7 cellular contexts compared by ENCODE assay signal in genomic region chr3:136198462-136199078, GRCh38. TPM values are rescaled to one million over a fixed set of nuclear protein-coding genes. Genes with fewer than 3 reads are reported as not detected.
DNase-seq lines count a peak whose midpoint lies in the region; ATAC-seq and TF ChIP-seq lines count a peak whose summit lies in the region.
"Not testable (repeated sequence)": the region's sequence is repeated elsewhere in the genome, so short reads cannot be mapped to it uniquely, and the experiment has no call there.

No MANE protein-coding gene starts in this region.

- peaks cover 18% of the 10 kb centered on the region for H3K4me1 Mint-ChIP-seq in CD4-positive, alpha-beta T cell (ENCODE audit: low read depth)
- H3K4me1 Mint-ChIP-seq in T-cell: peaks cover 15 to 32% (median 16%) of the 10 kb centered on the region in 3 donors
- H3K4me1 Mint-ChIP-seq in activated T-helper 17 cell treated with anti-CD3 and anti-CD28 coated beads, Interleukin-2, amount 50 U/mL, for 72 hours; memory B cell: not testable (repeated sequence)

- CTCF ChIA-PET in CD4-positive, alpha-beta T cell (lab: Charles Lee): interaction anchor here (2.3 kb wide), 1 partner anchor 53 kb away, joined by 10 read pairs; no protein-coding TSS in a partner anchor
- CTCF ChIA-PET in T-cell (lab: Charles Lee): interaction anchor here in 1 of 2 donors (0.6 to 1.7 kb wide), 3 partner anchors 9 to 554 kb away, joined by 3 to 6 read pairs (median 4); partner anchors contain the start of gene STAG1

- not testable (repeated sequence) for H3K4me3 ChIP-seq in HL-60 (replicated peaks; ENCODE audit: insufficient read depth, low read length); gastroesophageal sphincter; sigmoid colon

- not testable (repeated sequence) for H3K27me3 ChIP-seq in CD4-positive, alpha-beta T cell (ENCODE audit: control insufficient read depth, insufficient read depth, low read length); HL-60 (ENCODE audit: insufficient read depth, poor library complexity, severe bottlenecking); gastroesophageal sphincter; sigmoid colon

- WGBS in gastroesophageal sphincter (ENCODE audit: low coverage in 1 of 2), 2 donors: 93 to 95% methylated on average over 3 to 6 of the region's 10 CpGs
- 97 to 98% methylated on average over 10 of the region's 10 CpGs for WGBS in sigmoid colon, 2 donors

- not testable (repeated sequence) for H3K27me3 Mint-ChIP-seq in CD4-positive, alpha-beta T cell; T-cell; activated T-helper 17 cell treated with anti-CD3 and anti-CD28 coated beads, Interleukin-2, amount 50 U/mL, for 72 hours; memory B cell

- POLR2A ChIA-PET in CD4-positive, alpha-beta T cell (lab: Charles Lee): interaction anchor here (1.4 to 6.2 kb wide), 6 partner anchors 11 to 815 kb away, joined by 3 to 137 read pairs (median 32); partner anchors contain the start of genes NCK1, PCCB and STAG1
- POLR2A ChIA-PET in T-cell (lab: Charles Lee): interaction anchor here (0.5 to 1.4 kb wide), 7 partner anchors 8 to 430 kb away, joined by 3 to 8 read pairs (median 4); no protein-coding TSS in a partner anchor

- H3K9me3 Mint-ChIP-seq in CD4-positive, alpha-beta T cell; T-cell; activated T-helper 17 cell treated with anti-CD3 and anti-CD28 coated beads, Interleukin-2, amount 50 U/mL, for 72 hours; memory B cell: not testable (repeated sequence)

- H3K36me3 Mint-ChIP-seq in CD4-positive, alpha-beta T cell (ENCODE audit: low read depth): peaks cover 33% of the 10 kb centered on the region
- peaks cover 10% of the 10 kb centered on the region for H3K36me3 Mint-ChIP-seq in T-cell
- H3K36me3 Mint-ChIP-seq in activated T-helper 17 cell treated with anti-CD3 and anti-CD28 coated beads, Interleukin-2, amount 50 U/mL, for 72 hours (ENCODE audit: low read depth): peaks cover 32% of the 10 kb centered on the region
- H3K36me3 Mint-ChIP-seq in memory B cell: not testable (repeated sequence)

- ATAC-seq in CD4-positive, alpha-beta T cell (ENCODE audit: poor library complexity); T-cell (replicated peaks in 1 of 4); activated T-helper 17 cell treated with anti-CD3 and anti-CD28 coated beads, Interleukin-2, amount 50 U/mL, for 72 hours (replicated peaks); gastroesophageal sphincter; memory B cell (ENCODE audit: low read depth): not testable (repeated sequence)

- H3K9me3 ChIP-seq in CD4-positive, alpha-beta T cell (ENCODE audit: control insufficient read depth, low read length); gastroesophageal sphincter; sigmoid colon: not testable (repeated sequence)

- H3K4me1 ChIP-seq in gastroesophageal sphincter: peaks cover 0 to 23% (median 10%) of the 10 kb centered on the region in 3 donors
- H3K4me1 ChIP-seq in sigmoid colon: peaks cover 0 to 15% (median 13%) of the 10 kb centered on the region in 4 donors

- peak overlapping the region; percentile 98 for H3K27ac Mint-ChIP-seq in CD4-positive, alpha-beta T cell
- H3K27ac Mint-ChIP-seq in T-cell (peak overlapping the region; percentile 98 to 100), memory B cell (peak overlapping the region; percentile 100)
- not testable (repeated sequence) for H3K27ac Mint-ChIP-seq in activated T-helper 17 cell treated with anti-CD3 and anti-CD28 coated beads, Interleukin-2, amount 50 U/mL, for 72 hours

- peak overlapping the region; percentile 98 for H3K4me3 Mint-ChIP-seq in CD4-positive, alpha-beta T cell
- not testable (repeated sequence) for H3K4me3 Mint-ChIP-seq in T-cell, memory B cell
- peak overlapping the region; percentile 94 for H3K4me3 Mint-ChIP-seq in activated T-helper 17 cell treated with anti-CD3 and anti-CD28 coated beads, Interleukin-2, amount 50 U/mL, for 72 hours

- intact Hi-C loops in CD4-positive, alpha-beta T cell (cut with DNase I, micrococcal nuclease): loop anchor here in 1 of 2 experiments (1.0 to 5.0 kb wide), 3 partner anchors 54 to 664 kb away; partner anchors contain the start of gene NCK1
- intact Hi-C loops in sigmoid colon (cut with DNase I): loop anchor here (5.0 kb wide), 2 partner anchors 231 to 1401 kb away; partner anchors contain the start of genes EPHB1 and PPP2R3A

- H3K36me3 ChIP-seq in gastroesophageal sphincter, sigmoid colon: not testable (repeated sequence)

- not testable (repeated sequence) for H3K27ac ChIP-seq in CD4-positive, alpha-beta T cell (ENCODE audit: low read depth, low read length)
- H3K27ac ChIP-seq in HL-60 (replicated peaks): peak overlapping the region; percentile 98
- peak overlapping the region in 3 of 4 donors; percentile 4 to 100 (median 74) for H3K27ac ChIP-seq in gastroesophageal sphincter
- peak overlapping the region; percentile 99 to 100 (median 100) for H3K27ac ChIP-seq in sigmoid colon

- TF ChIP-seq POLR2A in gastroesophageal sphincter (IDR thresholded peaks at IDR 0.05); sigmoid colon (IDR thresholded peaks at IDR 0.05): not testable (repeated sequence)

- DNase-seq in CD4-positive, alpha-beta T cell; HL-60 (ENCODE audit: low read depth in 1 of 2, low spot score in 1 of 2); T-cell; memory B cell (ENCODE audit: low spot score in 2 of 2); sigmoid colon: not testable (repeated sequence)

- not testable (repeated sequence) for TF ChIP-seq EP300 in gastroesophageal sphincter (IDR thresholded peaks at IDR 0.05); sigmoid colon (IDR thresholded peaks at IDR 0.05)

- not testable (repeated sequence) for TF ChIP-seq CTCF in CD4-positive, alpha-beta T cell (IDR thresholded peaks at IDR 0.05); HL-60 (IDR thresholded peaks at IDR 0.05; ENCODE audit: insufficient read depth, low read length); gastroesophageal sphincter (IDR thresholded peaks at IDR 0.05); sigmoid colon (IDR thresholded peaks at IDR 0.05)

RNA-seq across cellular contexts. Expression of gene MSL2, which starts 2.4 kb away (rescaled TPM):
- total RNA-seq in CD4-positive, alpha-beta T cell: 100 to 1,000 TPM; 143 to 146 TPM
- 100 to 1,000 TPM in 2 of 5 donors, 10 to 100 TPM in 3; 90.5 to 111 (median 98.4) TPM for total RNA-seq in T-cell
- total RNA-seq in activated T-helper 17 cell treated with anti-CD3 and anti-CD28 coated beads, Interleukin-2, amount 50 U/mL, for 72 hours: 10 to 100 TPM; 43.0 to 55.0 TPM
- 10 to 100 TPM; 18.2 to 34.3 (median 27.8) TPM for total RNA-seq in gastroesophageal sphincter
- 10 to 100 TPM; 18.7 to 23.9 (median 20.8) TPM for total RNA-seq in sigmoid colon
- 10 to 100 TPM in 1 of 3 donors, 1 to 10 TPM in 2; 3.2 to 13.1 (median 3.6) TPM for polyA plus RNA-seq in sigmoid colon

RNA-seq across cellular contexts. Expression of gene PCCB, which starts 51.6 kb away (rescaled TPM):
- total RNA-seq in CD4-positive, alpha-beta T cell: 10 to 100 TPM in 1 of 2 experiments, 1 to 10 TPM in 1; 8.3 to 10.2 TPM
- total RNA-seq in T-cell (10 to 100 TPM; 13.8 to 19.3 (median 16.1) TPM), gastroesophageal sphincter (10 to 100 TPM; 23.7 to 42.8 (median 31.3) TPM), sigmoid colon (10 to 100 TPM; 24.8 to 33.9 (median 29.0) TPM)
- 10 to 100 TPM; 26.5 to 40.2 TPM for total RNA-seq in activated T-helper 17 cell treated with anti-CD3 and anti-CD28 coated beads, Interleukin-2, amount 50 U/mL, for 72 hours
- 10 to 100 TPM; 31.2 to 64.3 (median 32.9) TPM for polyA plus RNA-seq in sigmoid colon
